ENCODE assay signal across 13 cellular contexts in the genomic region with DNA sequence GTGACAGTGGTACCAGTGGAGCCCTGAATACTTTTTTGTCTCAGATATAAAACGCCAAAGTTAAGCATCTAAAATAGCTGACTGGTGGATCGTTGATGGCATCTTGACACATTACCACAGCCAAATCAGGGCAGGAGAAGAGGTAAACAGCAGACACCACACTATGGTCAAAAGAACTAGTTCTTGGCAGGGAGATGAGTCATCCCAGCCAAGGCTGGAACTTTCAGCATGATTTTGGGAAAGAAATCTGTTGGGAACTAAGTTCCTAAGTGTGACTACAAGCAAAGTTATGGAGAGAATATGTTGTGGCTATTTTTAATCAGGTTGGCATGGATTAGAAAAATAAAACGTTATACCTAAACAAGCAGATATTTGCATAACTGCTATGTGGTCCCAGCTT. TPM values are rescaled to one million over a fixed set of nuclear protein-coding genes. Genes with fewer than 3 reads are reported as not detected.
DNase-seq lines count a peak whose midpoint lies in the region; ATAC-seq, FAIRE-seq and TF ChIP-seq lines count a peak whose summit lies in the region.
"Had no signal": no experiment of that assay in that cellular context is flagged by ENCODE, and none has a peak within 500 bp of the region (broad histone marks: within the 10 kb centered on the region; RNA-seq: fewer than 3 reads in every experiment).

No MANE protein-coding gene starts in this region.

- H3K27ac ChIP-seq in ascending aorta = peak overlapping the region; percentile 67 to 77
- peak overlapping the region; percentile 14 for H3K27ac ChIP-seq in left ventricle myocardium inferior (replicated peaks)
- H3K27ac ChIP-seq: SK-N-MC had no signal

- no peak for ATAC-seq in GM21529 (IDR thresholded peaks at IDR 0.05; ENCODE audit: unreplicated experiment)
- no peak for ATAC-seq in HG03095 (IDR thresholded peaks at IDR 0.05; ENCODE audit: unreplicated experiment)
- ATAC-seq in GM21423 (IDR thresholded peaks at IDR 0.05; ENCODE audit: unreplicated experiment) = no peak
- ATAC-seq: naive thymus-derived CD8-positive, alpha-beta T cell had no signal

- no peaks in the 10 kb centered on the region for H3K27me3 Mint-ChIP-seq in endothelial cell (ENCODE audit: unreplicated experiment)

- no peak overlapping the region for H3K27ac Mint-ChIP-seq in endothelial cell (ENCODE audit: unreplicated experiment)
- H3K27ac Mint-ChIP-seq: naive thymus-derived CD8-positive, alpha-beta T cell had no signal

- H3K4me3 ChIP-seq in ascending aorta (no peak overlapping the region), left ventricle myocardium inferior (no peak overlapping the region)
- H3K4me3 ChIP-seq: SK-N-MC had no signal

- no peaks in the 10 kb centered on the region for H3K9me3 ChIP-seq in ascending aorta
- H3K9me3 ChIP-seq in left ventricle myocardium inferior (replicated peaks) = no peaks in the 10 kb centered on the region

- no peaks in the 10 kb centered on the region for H3K27me3 ChIP-seq in ascending aorta
- no peaks in the 10 kb centered on the region for H3K27me3 ChIP-seq in left ventricle myocardium inferior (ENCODE audit: low read depth)

- no peaks in the 10 kb centered on the region for H3K4me1 Mint-ChIP-seq in endothelial cell (ENCODE audit: unreplicated experiment)
- H3K4me1 Mint-ChIP-seq: naive thymus-derived CD8-positive, alpha-beta T cell had no signal

- H3K9me3 Mint-ChIP-seq in endothelial cell (ENCODE audit: unreplicated experiment) = no peaks in the 10 kb centered on the region

- H3K4me1 ChIP-seq in ascending aorta (peaks cover 0 to 18% of the 10 kb centered on the region in 2 donors), left ventricle myocardium inferior (no peaks in the 10 kb centered on the region)

- TF ChIP-seq CTCF in ascending aorta (IDR thresholded peaks at IDR 0.05) (no peak), left ventricle myocardium inferior (IDR thresholded peaks at IDR 0.05; ENCODE audit: borderline replicate concordance) (no peak), endothelial cell (IDR thresholded peaks at IDR 0.05; ENCODE audit: unreplicated experiment) (no peak)

- TF ChIP-seq POLR2A in H54 (IDR thresholded peaks at IDR 0.05; ENCODE audit: low read depth, low read length) = no peak

- no peak overlapping the region for H3K4me3 Mint-ChIP-seq in endothelial cell (ENCODE audit: unreplicated experiment)
- H3K4me3 Mint-ChIP-seq: naive thymus-derived CD8-positive, alpha-beta T cell had no signal

- H3K36me3 ChIP-seq in ascending aorta (no peaks in the 10 kb centered on the region), left ventricle myocardium inferior (no peaks in the 10 kb centered on the region)

- FAIRE-seq in H54 (lab: Jason Lieb, UNC) = peak; percentile 91

- peak; percentile 9 for DNase-seq in H54 (ENCODE audit: insufficient read length, low spot score)
- DNase-seq in ascending aorta (ENCODE audit: low spot score in 2 of 2) = peak in 1 of 2 donors; percentile 84
- no peak for DNase-seq in left ventricle myocardium inferior
- peak; percentile 24 for DNase-seq in smooth muscle cell of the brain vasculature (ENCODE audit: low read depth, low spot score)
- no peak for DNase-seq in endothelial cell (ENCODE audit: low spot score)
- DNase-seq: naive thymus-derived CD8-positive, alpha-beta T cell; NCI-H1417 treated with DMSO at 0.1 percent for 48 hours; NCI-H748 treated with DMSO at 0.1 percent for 48 hours; stimulated activated naive CD4-positive, alpha-beta T cell treated with Interleukin-2 at 50 U/mL for 16 hours had no signal

- intact Hi-C loops in ascending aorta (cut with DNase I) (loop anchor here (2.0 to 5.0 kb wide), 3 partner anchors 34 to 482 kb away; a partner anchor contains a TSS), left ventricle myocardium inferior (cut with micrococcal nuclease) (no loop called here)

- no peaks in the 10 kb centered on the region for H3K36me3 Mint-ChIP-seq in endothelial cell (ENCODE audit: low read depth, unreplicated experiment)
- H3K36me3 Mint-ChIP-seq: naive thymus-derived CD8-positive, alpha-beta T cell had no signal

RNA-seq across cellular contexts. Expression of a gene that starts 36.9 kb away (rescaled TPM):
- total RNA-seq in ascending aorta (1.5 TPM), left ventricle myocardium inferior (not detected), endothelial cell (ENCODE audit: unreplicated experiment) (1.1 TPM)
- total RNA-seq: naive thymus-derived CD8-positive, alpha-beta T cell had no signal

Comparison
In these comparisons a context has a peak if more than half of its experiments do, and no peak if none do; other contexts are left out.
1. DNase-seq: peak in H54 (single experiment) and smooth muscle cell of the brain vasculature (single experiment); none in left ventricle myocardium inferior (single experiment) and endothelial cell (single experiment).